ENCODE assay signal across 8 cellular contexts in the genomic region with DNA sequence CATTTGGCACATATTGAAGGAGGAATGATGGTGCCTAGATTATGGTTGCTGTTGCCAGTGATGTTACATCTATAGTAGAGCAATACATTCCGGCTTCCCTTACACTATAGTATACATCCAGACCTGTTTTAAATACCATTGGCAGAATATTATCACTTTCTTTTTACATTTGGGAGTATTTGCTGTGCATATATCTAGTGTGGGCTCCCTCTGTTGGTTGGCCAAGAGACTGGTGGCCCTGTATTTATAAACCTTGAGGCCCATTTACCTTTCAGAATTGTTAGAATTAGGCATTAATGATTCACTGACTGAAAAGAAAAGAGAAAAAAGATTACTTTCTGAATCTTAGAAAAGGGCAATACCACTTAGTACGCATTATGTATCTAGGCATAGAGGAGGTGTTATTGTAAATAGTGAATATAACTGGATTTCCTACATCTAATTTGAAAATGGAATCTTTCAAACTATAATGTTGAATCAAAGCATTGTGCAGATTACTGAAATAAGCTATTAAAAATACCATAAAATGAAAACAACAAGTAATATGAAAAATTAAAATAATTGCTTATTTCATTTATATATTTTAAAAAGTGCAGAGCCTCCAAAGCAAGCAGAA.
A peak's percentile ranks its signal among the peaks of the same experiment; 100 is the strongest.
DNase-seq lines count a peak whose midpoint lies in the region; ATAC-seq and TF ChIP-seq lines count a peak whose summit lies in the region.

No MANE protein-coding gene starts in this region.

- H3K4me3 ChIP-seq in fibroblast of lung (replicated peaks in 1 of 4; ENCODE audit: control extremely low read depth in 1 of 4, insufficient read depth in 1 of 4, low read depth in 3 of 4, low read length in 4 of 4) (no peak overlapping the region), tibial nerve (no peak overlapping the region)

- TF ChIP-seq CTCF in fibroblast of lung (conservative IDR thresholded peaks at IDR 0.05 in 1 of 2, IDR thresholded peaks at IDR 0.05 in 1 of 2; ENCODE audit: low read depth in 1 of 2, low read length in 2 of 2): peak; percentile 67 to 84
- peak in 3 of 5 experiments; percentile 21 to 34 (median 27) for TF ChIP-seq CTCF in tibial nerve (IDR thresholded peaks at IDR 0.05)

- 86 to 92% methylated on average over 2 of the region's 2 CpGs for WGBS in tibial nerve, 2 donors

- no peaks in the 10 kb centered on the region for H3K4me1 Mint-ChIP-seq in effector memory CD8-positive, alpha-beta T cell (ENCODE audit: low read depth in 2 of 2)

- H3K4me1 ChIP-seq in fibroblast of lung (ENCODE audit: control insufficient read depth, extremely low read depth, insufficient read depth, low read length) (no peaks in the 10 kb centered on the region), tibial nerve (no peaks in the 10 kb centered on the region)

- no peaks in the 10 kb centered on the region for H3K9me3 Mint-ChIP-seq in effector memory CD8-positive, alpha-beta T cell

- peak; percentile 58 for ATAC-seq in GM21423 (IDR thresholded peaks at IDR 0.05; ENCODE audit: unreplicated experiment)
- no peak for ATAC-seq in effector memory CD8-positive, alpha-beta T cell (replicated peaks)

- no peak overlapping the region for H3K27ac Mint-ChIP-seq in effector memory CD8-positive, alpha-beta T cell

- TF ChIP-seq POLR2A in tibial nerve (IDR thresholded peaks at IDR 0.05): no peak

- H3K27me3 ChIP-seq in fibroblast of lung (ENCODE audit: control insufficient read depth, insufficient read depth, low read length): no peaks in the 10 kb centered on the region
- H3K27me3 ChIP-seq in tibial nerve: no peaks in the 10 kb centered on the region

- no peak overlapping the region for H3K4me3 Mint-ChIP-seq in effector memory CD8-positive, alpha-beta T cell

- DNase-seq in D341Med (ENCODE audit: low spot score): peak; percentile 27
- DNase-seq in NCI-H526 treated with DMSO at 0.1 percent for 48 hours (lab: John Stamatoyannopoulos, UW): peak; percentile 7
- DNase-seq in fibroblast of lung (ENCODE audit: low read depth in 2 of 2): peak; percentile 22 to 60
- peak in 1 of 2 donors; percentile 22 for DNase-seq in tibial nerve (ENCODE audit: low spot score in 2 of 2)
- no peak for DNase-seq in activated T-cell treated with anti-CD3 and anti-CD28 coated beads, Interleukin-2, amount 50 U/mL, for 1 hour
- no peak for DNase-seq in HK-2 (ENCODE audit: unreplicated experiment)
- no peak for DNase-seq in effector memory CD8-positive, alpha-beta T cell

- TF ChIP-seq EP300 in tibial nerve (IDR thresholded peaks at IDR 0.05): no peak

- no peaks in the 10 kb centered on the region for H4K20me1 ChIP-seq in fibroblast of lung (ENCODE audit: control insufficient read depth, extremely low read depth, insufficient read depth, low read length)

- H3K36me3 Mint-ChIP-seq in effector memory CD8-positive, alpha-beta T cell (ENCODE audit: insufficient read depth): no peaks in the 10 kb centered on the region

- no peaks in the 10 kb centered on the region for H3K79me2 ChIP-seq in fibroblast of lung (ENCODE audit: control insufficient read depth, insufficient read depth, low read length)

- H3K36me3 ChIP-seq in fibroblast of lung (ENCODE audit: control insufficient read depth, insufficient read depth, low read length) (no peaks in the 10 kb centered on the region), tibial nerve (no peaks in the 10 kb centered on the region)

- no peak overlapping the region for H3K9ac ChIP-seq in fibroblast of lung (ENCODE audit: insufficient read depth, low read length)

- H3K27me3 Mint-ChIP-seq in effector memory CD8-positive, alpha-beta T cell: no peaks in the 10 kb centered on the region

- H3K27ac ChIP-seq in fibroblast of lung (ENCODE audit: insufficient read depth, low read length): no peak overlapping the region
- no peak overlapping the region for H3K27ac ChIP-seq in tibial nerve

- H3K9me3 ChIP-seq in fibroblast of lung (ENCODE audit: control insufficient read depth, insufficient read depth, low read depth, low read length) (no peaks in the 10 kb centered on the region), tibial nerve (no peaks in the 10 kb centered on the region)

- H2AFZ ChIP-seq in fibroblast of lung (ENCODE audit: low read length): no peak overlapping the region

- H3K4me2 ChIP-seq in fibroblast of lung (ENCODE audit: extremely low read depth, insufficient read depth, low read length): no peak overlapping the region

Comparison
In these comparisons a context has a peak if more than half of its experiments do, and no peak if none do; other contexts are left out.
1. DNase-seq: peak in D341Med (single experiment), NCI-H526 treated with DMSO at 0.1 percent for 48 hours (single experiment) and fibroblast of lung (2 of 2); none in activated T-cell treated with anti-CD3 and anti-CD28 coated beads, Interleukin-2, amount 50 U/mL, for 1 hour (single experiment), HK-2 (single experiment) and effector memory CD8-positive, alpha-beta T cell (0 of 3).